12 cellular contexts compared by ENCODE assay signal in genomic region chr4:119040711-119041185, GRCh38.
DNase-seq lines count a peak whose midpoint lies in the region; ATAC-seq and TF ChIP-seq lines count a peak whose summit lies in the region.
"Had no signal": no experiment of that assay in that cellular context is flagged by ENCODE, and none has a peak within 500 bp of the region (broad histone marks: within the 10 kb centered on the region; RNA-seq: fewer than 3 reads in every experiment).

No MANE protein-coding gene starts in this region.

- peaks cover 3% of the 10 kb centered on the region; the same call in 1 of the 2 replicates for H3K9me3 ChIP-seq in DOHH2 (ENCODE audit: control insufficient read depth, insufficient read depth, low read length)
- no peaks in the 10 kb centered on the region for H3K9me3 ChIP-seq in left ventricle myocardium inferior (replicated peaks)
- H3K9me3 ChIP-seq: body of pancreas had no signal

- ATAC-seq in sciatic nerve (peak; percentile 83), HG02759 (IDR thresholded peaks at IDR 0.05; ENCODE audit: unreplicated experiment) (no peak), GM21526 (IDR thresholded peaks at IDR 0.05; ENCODE audit: low FRiP score, unreplicated experiment) (no peak)
- ATAC-seq: body of pancreas had no signal

- H3F3A ChIP-seq in DOHH2 (ENCODE audit: control insufficient read depth, insufficient read depth): peaks cover 14% of the 10 kb centered on the region

- H3K4me1 ChIP-seq in DOHH2 (ENCODE audit: control insufficient read depth, low read length) (peaks cover 98% of the 10 kb centered on the region), left ventricle myocardium inferior (peaks cover 93% of the 10 kb centered on the region)

- H3K4me3 ChIP-seq in DOHH2 (ENCODE audit: low read length): peak overlapping the region; percentile 38
- no peak overlapping the region for H3K4me3 ChIP-seq in left ventricle myocardium inferior
- H3K4me3 ChIP-seq: body of pancreas had no signal

- TF ChIP-seq CTCF in DOHH2 (IDR thresholded peaks at IDR 0.05; ENCODE audit: low read depth, low read length, poor library complexity, severe bottlenecking) (no peak), left ventricle myocardium inferior (IDR thresholded peaks at IDR 0.05; ENCODE audit: borderline replicate concordance) (no peak)

- H3K27me3 ChIP-seq in DOHH2 (ENCODE audit: control insufficient read depth, low read length) (no peaks in the 10 kb centered on the region), left ventricle myocardium inferior (ENCODE audit: low read depth) (no peaks in the 10 kb centered on the region)
- H3K27me3 ChIP-seq: body of pancreas had no signal

- peaks cover 8% of the 10 kb centered on the region for H3K79me2 ChIP-seq in DOHH2 (ENCODE audit: control insufficient read depth, low read length)

- peak overlapping the region; percentile 50 for H3K4me2 ChIP-seq in DOHH2 (ENCODE audit: low read length)

- H3K9me2 ChIP-seq in DOHH2 (replicated peaks; ENCODE audit: control insufficient read depth, low read length): no peaks in the 10 kb centered on the region

- no peaks in the 10 kb centered on the region for H4K20me1 ChIP-seq in DOHH2 (ENCODE audit: control insufficient read depth, insufficient read depth, low read depth, low read length)

- intact Hi-C loops in left ventricle myocardium inferior (cut with micrococcal nuclease) (loop anchor here (5.0 kb wide), 1 partner anchor 247 kb away; no protein-coding TSS in a partner anchor), sciatic nerve (cut with DNase I) (no loop called here)

- H3K36me3 ChIP-seq in DOHH2 (ENCODE audit: control insufficient read depth, low read length) (peaks cover 35% of the 10 kb centered on the region), left ventricle myocardium inferior (no peaks in the 10 kb centered on the region)

- DNase-seq in amniotic epithelial cell (ENCODE audit: low read depth) (peak; percentile 96), left ventricle myocardium inferior (no peak), sciatic nerve (ENCODE audit: low spot score) (no peak), DMS79 (lab: John Stamatoyannopoulos, UW) (no peak), OCI-M1 (lab: John Stamatoyannopoulos, UW) (no peak)
- DNase-seq: body of pancreas, DMS53, Kasumi-1, posterior cingulate gyrus had no signal

- peak overlapping the region; percentile 89 for H3K27ac ChIP-seq in DOHH2 (ENCODE audit: low read depth, low read length)
- H3K27ac ChIP-seq in left ventricle myocardium inferior (replicated peaks): peak overlapping the region; percentile 68
- H3K27ac ChIP-seq: body of pancreas had no signal
